In the genomic region with DNA sequence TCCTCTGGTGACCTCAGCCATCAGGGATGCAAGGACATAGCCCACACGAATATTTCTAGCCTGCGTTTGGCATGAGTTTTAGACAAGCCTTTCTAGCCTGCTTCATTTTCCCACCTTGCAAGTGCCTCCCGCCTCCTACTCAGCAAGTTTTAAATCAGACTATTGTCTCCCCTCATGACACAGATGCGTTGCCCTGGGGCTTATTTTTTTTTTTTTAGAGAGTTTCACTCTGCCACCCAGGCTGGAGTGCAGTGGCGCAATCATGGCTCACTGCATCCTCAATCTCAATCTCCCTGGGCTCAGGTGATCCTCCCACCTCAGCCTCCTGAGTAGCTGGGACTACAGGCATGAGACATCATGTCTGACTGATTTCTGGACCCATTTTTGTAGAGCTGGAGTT, we compare ENCODE assay signal across 1 cellular context.
TF ChIP-seq lines count a peak whose summit lies in the region.

No MANE protein-coding gene starts in this region.

TF ChIP-seq in HEK293, 187 proteins besides CTCF, POLR2A, EP300 and RAD21 (continued from another document):
- TF ChIP-seq, protein P1, sequence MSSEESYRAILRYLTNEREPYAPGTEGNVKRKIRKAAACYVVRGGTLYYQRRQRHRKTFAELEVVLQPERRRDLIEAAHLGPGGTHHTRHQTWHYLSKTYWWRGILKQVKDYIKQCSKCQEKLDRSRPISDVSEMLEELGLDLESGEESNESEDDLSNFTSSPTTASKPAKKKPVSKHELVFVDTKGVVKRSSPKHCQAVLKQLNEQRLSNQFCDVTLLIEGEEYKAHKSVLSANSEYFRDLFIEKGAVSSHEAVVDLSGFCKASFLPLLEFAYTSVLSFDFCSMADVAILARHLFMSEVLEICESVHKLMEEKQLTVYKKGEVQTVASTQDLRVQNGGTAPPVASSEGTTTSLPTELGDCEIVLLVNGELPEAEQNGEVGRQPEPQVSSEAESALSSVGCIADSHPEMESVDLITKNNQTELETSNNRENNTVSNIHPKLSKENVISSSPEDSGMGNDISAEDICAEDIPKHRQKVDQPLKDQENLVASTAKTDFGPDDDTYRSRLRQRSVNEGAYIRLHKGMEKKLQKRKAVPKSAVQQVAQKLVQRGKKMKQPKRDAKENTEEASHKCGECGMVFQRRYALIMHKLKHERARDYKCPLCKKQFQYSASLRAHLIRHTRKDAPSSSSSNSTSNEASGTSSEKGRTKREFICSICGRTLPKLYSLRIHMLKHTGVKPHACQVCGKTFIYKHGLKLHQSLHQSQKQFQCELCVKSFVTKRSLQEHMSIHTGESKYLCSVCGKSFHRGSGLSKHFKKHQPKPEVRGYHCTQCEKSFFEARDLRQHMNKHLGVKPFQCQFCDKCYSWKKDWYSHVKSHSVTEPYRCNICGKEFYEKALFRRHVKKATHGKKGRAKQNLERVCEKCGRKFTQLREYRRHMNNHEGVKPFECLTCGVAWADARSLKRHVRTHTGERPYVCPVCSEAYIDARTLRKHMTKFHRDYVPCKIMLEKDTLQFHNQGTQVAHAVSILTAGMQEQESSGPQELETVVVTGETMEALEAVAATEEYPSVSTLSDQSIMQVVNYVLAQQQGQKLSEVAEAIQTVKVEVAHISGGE (tag by site-specific recombination; conservative IDR thresholded peaks at IDR 0.05; ENCODE audit: low read depth): no peak
- no peak for TF ChIP-seq ZNF16 (tag by site-specific recombination; IDR thresholded peaks at IDR 0.05; ENCODE audit: low read depth)
- TF ChIP-seq ZNF501 (tag by site-specific recombination; IDR thresholded peaks at IDR 0.05): no peak
- no peak for TF ChIP-seq ZNF548 (tag by site-specific recombination; IDR thresholded peaks at IDR 0.05)
- TF ChIP-seq ZFHX2 (tag by site-specific recombination; conservative IDR thresholded peaks at IDR 0.05): 0 out of 2 replicates have a peak, but pooled peaks have one; percentile 25
- TF ChIP-seq EGR2 (tag by site-specific recombination; IDR thresholded peaks at IDR 0.05; ENCODE audit: low read depth): 0 out of 2 replicates have a peak, but pooled peaks have one; percentile 21
TF ChIP-seq in HEK293: peak in this region for 2.
